In the genomic region with DNA sequence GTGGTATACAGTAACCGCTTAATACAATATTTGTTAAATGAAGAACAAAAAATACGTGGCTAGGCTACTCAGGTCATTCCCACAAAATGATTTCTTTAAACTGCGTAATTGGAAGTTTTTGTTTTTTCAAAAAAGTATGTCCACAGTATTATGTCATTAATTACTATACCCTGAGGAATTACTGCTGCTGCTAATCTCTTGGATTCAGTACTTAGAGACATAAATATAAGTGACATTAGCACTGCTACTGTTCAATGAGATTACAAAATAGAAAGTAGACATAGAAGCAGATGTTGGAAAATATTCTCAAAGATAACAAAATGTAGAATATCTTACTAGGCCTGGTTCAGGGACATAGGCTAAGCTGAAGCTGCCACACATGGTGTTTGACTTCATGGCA, we compare ENCODE assay signal across 19 cellular contexts. TPM values are rescaled to one million over a fixed set of nuclear protein-coding genes. Genes with fewer than 3 reads are reported as not detected.
A peak's percentile ranks its signal among the peaks of the same experiment; 100 is the strongest.
DNase-seq lines count a peak whose midpoint lies in the region; FAIRE-seq and TF ChIP-seq lines count a peak whose summit lies in the region.
"Had no signal": no experiment of that assay in that cellular context is flagged by ENCODE, and none has a peak within 500 bp of the region (broad histone marks: within the 10 kb centered on the region; RNA-seq: fewer than 3 reads in every experiment).

No MANE protein-coding gene starts in this region.

- no peaks in the 10 kb centered on the region for H3K9me3 Mint-ChIP-seq in HFFc6
- H3K9me3 Mint-ChIP-seq: CD4-positive, alpha-beta T cell; GM23338 had no signal

- H3K9me3 ChIP-seq in A673 (ENCODE audit: low read depth, low read length, poor library complexity, severe bottlenecking) = no peaks in the 10 kb centered on the region
- H3K9me3 ChIP-seq: Caco-2 had no signal

- DNase-seq in A673 (ENCODE audit: low spot score) (peak; percentile 38), D721Med (ENCODE audit: insufficient read length, low spot score) (no peak), HFFc6 (no peak), erythroblast (lab: John Stamatoyannopoulos, UW) (peak; percentile 55 to 78), NCI-H526 (lab: John Stamatoyannopoulos, UW) (no peak), NOMO-1 treated with DMSO at 0.1 percent for 48 hours (lab: John Stamatoyannopoulos, UW; ENCODE audit: unreplicated experiment) (no peak), NCI-H146 (lab: John Stamatoyannopoulos, UW) (no peak)
- no peak for DNase-seq in stimulated activated CD4-positive, alpha-beta T cell treated with anti-CD3 and anti-CD28 coated beads, Interleukin-12 subunit alpha, Interleukin-12 subunit beta, amount 100 ng/mL, for 4 hours
- DNase-seq: AML-193; Caco-2; CD4-positive, alpha-beta T cell; DMS153; DMS79; GF-D8; HCEC 1CT had no signal

- H3K27me3 ChIP-seq in A673 (replicated peaks; ENCODE audit: insufficient read depth, low read depth, low read length, poor library complexity) = no peaks in the 10 kb centered on the region

- intact Hi-C loops in A673 (cut with micrococcal nuclease; ENCODE audit: unreplicated experiment) = no loop called here

- H3K4me3 Mint-ChIP-seq in HFFc6 = no peak overlapping the region
- H3K4me3 Mint-ChIP-seq: CD4-positive, alpha-beta T cell; GM23338 had no signal

- H3K4me3 ChIP-seq in A673 (ENCODE audit: low read depth, low read length, poor library complexity, severe bottlenecking) = no peak overlapping the region
- H3K4me3 ChIP-seq: GM23338 had no signal

- H3K36me3 ChIP-seq in A673 (ENCODE audit: insufficient read depth, low read length, poor library complexity, severe bottlenecking) = peaks cover 22% of the 10 kb centered on the region

- H3K36me3 Mint-ChIP-seq in HFFc6 (ENCODE audit: low read depth) = peaks cover 55% of the 10 kb centered on the region

- H3K27ac ChIP-seq in A673 (ENCODE audit: low read depth, low read length, poor library complexity, severe bottlenecking) = peak overlapping the region; percentile 29
- H3K27ac ChIP-seq: C4-2B, HL-60 had no signal

- peak overlapping the region; percentile 22 for H3K27ac Mint-ChIP-seq in HFFc6
- H3K27ac Mint-ChIP-seq: CD4-positive, alpha-beta T cell; GM23338 had no signal

- CTCF ChIA-PET in A673 (lab: Charles Lee) = no interaction called here

- no TSS peak for BruUV-seq in A673 (replicated peaks; lab: Mats Ljungman, UMichigan)

- peak; percentile 18 for TF ChIP-seq POLR2A in erythroblast (IDR thresholded peaks at IDR 0.05; ENCODE audit: low read length)

- H3K27me3 Mint-ChIP-seq in HFFc6 (ENCODE audit: insufficient read depth) = peaks cover 4% of the 10 kb centered on the region
- H3K27me3 Mint-ChIP-seq: CD4-positive, alpha-beta T cell had no signal

- POLR2A ChIA-PET in A673 (lab: Charles Lee; ENCODE audit: low non-redundant PET) = no interaction called here

- no peak for TF ChIP-seq CTCF in A673 (conservative IDR thresholded peaks at IDR 0.05; ENCODE audit: low read depth, low read length)
- no peak for TF ChIP-seq CTCF in D721Med (IDR thresholded peaks at IDR 0.05; ENCODE audit: insufficient read depth, missing control alignments)
- no peak for TF ChIP-seq CTCF in HFFc6 (IDR thresholded peaks at IDR 0.05)

- peaks cover 68% of the 10 kb centered on the region for H3K4me1 ChIP-seq in A673 (ENCODE audit: insufficient read depth, low read length, poor library complexity, severe bottlenecking)
- H3K4me1 ChIP-seq: Caco-2 had no signal

- peak; percentile 69 for FAIRE-seq in D721Med (lab: Jason Lieb, UNC)
- FAIRE-seq: H54 had no signal

- peaks cover 86% of the 10 kb centered on the region for H3K4me1 Mint-ChIP-seq in HFFc6 (ENCODE audit: low read depth)

RNA-seq across cellular contexts. Expression of gene HMGA2, which starts 36.3 kb away (rescaled TPM):
- 96.8 and 103 TPM in 2 replicates for total RNA-seq in A673 (2021)
- total RNA-seq in HFFc6 (2021; fragmentation: NEBNext Ultra II Directional; extraction: Animal tissue kit (Norgen Biotek cat#: 25700)) = 100 to 1,000 TPM in 5 of 6 experiments, 10 to 100 TPM in 1; 83.8 to 170 (median 167) TPM
- total RNA-seq: CD4-positive, alpha-beta T cell had no signal

Comparison
In these comparisons a context has a peak if more than half of its experiments do, and no peak if none do; other contexts are left out.
1. DNase-seq: peak in A673 (single experiment) and erythroblast (2 of 2); none in D721Med (single experiment), HFFc6 (single experiment), NCI-H526 (0 of 2), stimulated activated CD4-positive, alpha-beta T cell treated with anti-CD3 and anti-CD28 coated beads, Interleukin-12 subunit alpha, Interleukin-12 subunit beta, amount 100 ng/mL, for 4 hours (single experiment), NOMO-1 treated with DMSO at 0.1 percent for 48 hours (single experiment) and NCI-H146 (single experiment).